14 cellular contexts compared by ENCODE assay signal in the genomic region with DNA sequence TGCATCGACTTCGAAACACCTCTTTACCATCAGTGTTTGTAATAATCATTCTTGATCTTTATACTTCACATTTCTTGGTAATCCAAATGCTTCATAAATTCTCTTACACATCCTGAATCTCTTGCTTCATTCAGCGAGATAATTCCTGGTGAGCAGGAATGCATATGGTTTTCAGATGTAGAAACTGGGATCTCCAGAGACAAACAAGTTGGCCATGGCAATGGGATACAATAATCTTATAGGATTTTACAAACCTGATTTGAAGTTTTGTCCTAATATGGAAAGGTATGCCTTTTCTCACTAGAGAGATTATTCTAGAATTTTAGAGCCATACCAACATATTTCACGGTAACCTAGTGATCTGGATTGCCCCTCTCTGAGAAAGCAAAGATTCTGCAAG. TPM values are rescaled to one million over a fixed set of nuclear protein-coding genes. Genes with fewer than 3 reads are reported as not detected.
A peak's percentile ranks its signal among the peaks of the same experiment; 100 is the strongest.
DNase-seq lines count a peak whose midpoint lies in the region; ATAC-seq, FAIRE-seq and TF ChIP-seq lines count a peak whose summit lies in the region.
"Had no signal": no experiment of that assay in that cellular context is flagged by ENCODE, and none has a peak within 500 bp of the region (broad histone marks: within the 10 kb centered on the region; RNA-seq: fewer than 3 reads in every experiment).

No MANE protein-coding gene starts in this region.

- no peak for FAIRE-seq in keratinocyte (lab: Jason Lieb, UNC)
- FAIRE-seq: GM12892 had no signal

- no peaks in the 10 kb centered on the region for H3K79me2 ChIP-seq in keratinocyte (ENCODE audit: control insufficient read depth, insufficient read depth, low read length)

- H3K36me3 ChIP-seq in HUES48 (ENCODE audit: control insufficient read depth, insufficient read depth, low read length) (no peaks in the 10 kb centered on the region), brain microvascular endothelial cell (replicated peaks) (no peaks in the 10 kb centered on the region), keratinocyte (ENCODE audit: control insufficient read depth in 2 of 2, extremely low read depth in 1 of 2, insufficient read depth in 2 of 2, low read length in 2 of 2) (no peaks in the 10 kb centered on the region), thoracic aorta (no peaks in the 10 kb centered on the region)

- H3K27ac ChIP-seq in HUES48 (ENCODE audit: low read depth, low read length), result peak overlapping the region; percentile 82
- H3K27ac ChIP-seq in brain microvascular endothelial cell, result peak overlapping the region; percentile 98
- H3K27ac ChIP-seq in keratinocyte (ENCODE audit: control insufficient read depth, insufficient read depth, low read length), result peak overlapping the region; percentile 96
- peak overlapping the region; percentile 84 to 97 for H3K27ac ChIP-seq in thoracic aorta

- H3K4me3 ChIP-seq in HUES48 (ENCODE audit: low read depth, low read length) (peak overlapping the region; percentile 33; the same call in 1 of the 2 replicates), brain microvascular endothelial cell (ENCODE audit: low read depth, low read length) (peak overlapping the region; percentile 29), keratinocyte (ENCODE audit: control insufficient read depth in 2 of 3, extremely low read depth in 1 of 3, insufficient read depth in 2 of 3, low read depth in 1 of 3, low read length in 3 of 3) (no peak overlapping the region), thoracic aorta (peak overlapping the region; percentile 45)

- H3K9me1 ChIP-seq in keratinocyte (ENCODE audit: control insufficient read depth, extremely low read depth, insufficient read depth, low read length), result no peaks in the 10 kb centered on the region

- H3K9ac ChIP-seq in HUES48 (ENCODE audit: low read depth, low read length) (peak overlapping the region; percentile 10; the same call in 1 of the 2 replicates), keratinocyte (ENCODE audit: control insufficient read depth, extremely low read depth, insufficient read depth, low read length) (no peak overlapping the region)

- no peak for TF ChIP-seq CTCF in brain microvascular endothelial cell (IDR thresholded peaks at IDR 0.05; ENCODE audit: low read depth, low read length, missing control alignments)
- TF ChIP-seq CTCF in keratinocyte (optimal IDR thresholded peaks at IDR 0.05 in 1 of 3, IDR thresholded peaks at IDR 0.05 in 1 of 3, conservative IDR thresholded peaks at IDR 0.05 in 1 of 3; ENCODE audit: extremely low read depth in 1 of 3, insufficient read depth in 2 of 3, low read length in 3 of 3), result no peak
- TF ChIP-seq CTCF in thoracic aorta (IDR thresholded peaks at IDR 0.05), result no peak

- H3K4me1 ChIP-seq in HUES48 (ENCODE audit: control insufficient read depth, insufficient read depth, low read length) (peaks cover 61% of the 10 kb centered on the region), keratinocyte (ENCODE audit: control insufficient read depth, extremely low read depth, insufficient read depth, low read length) (peaks cover 54% of the 10 kb centered on the region), thoracic aorta (ENCODE audit: control insufficient read depth in 1 of 2, low read depth in 2 of 2) (peaks cover 36 to 70% of the 10 kb centered on the region in 2 donors)

- H3K27me3 ChIP-seq in HUES48 (ENCODE audit: control insufficient read depth, insufficient read depth, low read length), result no peaks in the 10 kb centered on the region
- H3K27me3 ChIP-seq in brain microvascular endothelial cell (replicated peaks), result no peaks in the 10 kb centered on the region
- no peaks in the 10 kb centered on the region for H3K27me3 ChIP-seq in keratinocyte (ENCODE audit: control insufficient read depth, extremely low read depth, insufficient read depth, low read length)
- H3K27me3 ChIP-seq in thoracic aorta (replicated peaks; ENCODE audit: insufficient read depth), result no peaks in the 10 kb centered on the region

- DNase-seq in brain microvascular endothelial cell, result peak; percentile 47
- DNase-seq in keratinocyte (ENCODE audit: low read depth, low spot score), result no peak
- DNase-seq in thoracic aorta (ENCODE audit: low spot score), result no peak
- no peak for DNase-seq in NCI-H2196 treated with DMSO at 0.1 percent for 48 hours (lab: John Stamatoyannopoulos, UW; ENCODE audit: unreplicated experiment)
- no peak for DNase-seq in sciatic nerve (ENCODE audit: low spot score)
- no peak for DNase-seq in NK-92 treated with Interleukin-12 subunit alpha and Interleukin-12 subunit beta, amount 100 ng/mL, for 24 hours (lab: John Stamatoyannopoulos, UW)
- DNase-seq: activated CD4-positive, alpha-beta T cell treated with anti-CD3 and anti-CD28 coated beads for 1 hour; activated naive CD4-positive, alpha-beta T cell treated with anti-CD3 and anti-CD28 coated beads, Interleukin-2, amount 50 U/mL, for 16 hours; erythroblast; Right ventricle myocardium superior had no signal

- H2AFZ ChIP-seq in keratinocyte (ENCODE audit: control insufficient read depth, low read length), result peak overlapping the region; percentile 83

- H3K9me3 ChIP-seq in HUES48 (ENCODE audit: control insufficient read depth, insufficient read depth, low read length), result no peaks in the 10 kb centered on the region
- no peaks in the 10 kb centered on the region for H3K9me3 ChIP-seq in keratinocyte (ENCODE audit: control insufficient read depth, low read depth, low read length)
- H3K9me3 ChIP-seq in thoracic aorta, result no peaks in the 10 kb centered on the region

- dilution Hi-C loops in keratinocyte (cut with MboI; ENCODE audit: extremely low pct_ligation_motif_present, low sequenced_read_pairs), result no loop called here

- no peaks in the 10 kb centered on the region for H4K20me1 ChIP-seq in keratinocyte (ENCODE audit: control insufficient read depth, extremely low read depth, insufficient read depth, low read length)

- intact Hi-C loops in sciatic nerve (cut with DNase I), result no loop called here

- no peak for ATAC-seq in thoracic aorta (ENCODE audit: insufficient number of reproducible peaks, low FRiP score, low read depth)
- ATAC-seq in sciatic nerve, result no peak
- no peak for ATAC-seq in GM21737 (IDR thresholded peaks at IDR 0.05; ENCODE audit: unreplicated experiment)
- ATAC-seq: left lobe of liver had no signal

- H3K4me2 ChIP-seq in keratinocyte (ENCODE audit: control insufficient read depth, extremely low read depth, insufficient read depth, low read depth, low read length), result peak overlapping the region; percentile 60

- in situ Hi-C loops in brain microvascular endothelial cell (cut with HindIII; ENCODE audit: low pct_ligation_motif_present, low sequenced_read_pairs), result no loop called here

RNA-seq across cellular contexts. Expression of a gene that starts 13.0 kb away (rescaled TPM):
- polyA plus RNA-seq in keratinocyte, result 2.3 to 6.6 TPM (median 3.3 TPM) in 3 replicates
- polyA plus RNA-seq in keratinocyte (2011; ENCODE audit: low read depth), result 1.4 TPM
- polyA plus RNA-seq in keratinocyte (2011; cell fraction: cytosol; rRNA removed), result 1.2 and 4.0 TPM in 2 replicates
- polyA plus RNA-seq in keratinocyte (2011; cell fraction: nucleus; rRNA removed), result 3.2 and 3.9 TPM in 2 replicates
- 0.95 and 3.1 TPM in 2 replicates for polyA plus RNA-seq in keratinocyte (2012; ENCODE audit: low replicate concordance)
- polyA minus RNA-seq in keratinocyte, result 1.9 to 5.4 TPM (median 2.1 TPM) in 3 replicates
- 0.77 TPM for polyA minus RNA-seq in keratinocyte (2011; cell fraction: cytosol; rRNA and poly(A)+ RNA removed)
- polyA minus RNA-seq in keratinocyte (2011; cell fraction: nucleus; rRNA and poly(A)+ RNA removed), result 3.3 and 7.8 TPM in 2 replicates
- 10 to 100 TPM; 12.3 to 21.0 TPM for total RNA-seq in thoracic aorta
- 13.2 TPM for total RNA-seq in sciatic nerve

RNA-seq across cellular contexts. Expression of a gene that starts 13.6 kb away (rescaled TPM):
- polyA plus RNA-seq in keratinocyte, result 341 to 1,147 TPM (median 495 TPM) in 3 replicates
- 56.4 TPM for polyA plus RNA-seq in keratinocyte (2011; ENCODE audit: low read depth)
- 552 and 735 TPM in 2 replicates for polyA plus RNA-seq in keratinocyte (2011; cell fraction: cytosol; rRNA removed)
- polyA plus RNA-seq in keratinocyte (2011; cell fraction: nucleus; rRNA removed), result 325 and 358 TPM in 2 replicates
- polyA plus RNA-seq in keratinocyte (2012; ENCODE audit: low replicate concordance), result 57.6 and 1,089 TPM in 2 replicates
- 460 to 1,179 TPM (median 477 TPM) in 3 replicates for polyA minus RNA-seq in keratinocyte
- 1,163 TPM for polyA minus RNA-seq in keratinocyte (2011; cell fraction: cytosol; rRNA and poly(A)+ RNA removed)
- polyA minus RNA-seq in keratinocyte (2011; cell fraction: nucleus; rRNA and poly(A)+ RNA removed), result 188 and 237 TPM in 2 replicates
- total RNA-seq in thoracic aorta, result 1,000 to 10,000 TPM; 5,884 to 8,033 TPM
- 4,253 TPM for total RNA-seq in sciatic nerve

Comparison
In these comparisons a context has a peak if more than half of its experiments do, and no peak if none do; other contexts are left out.
1. H3K4me3 ChIP-seq: peak in HUES48 (single experiment), brain microvascular endothelial cell (single experiment) and thoracic aorta (single experiment); none in keratinocyte (0 of 3).
2. Peak in every context shown above with its lines, with median percentiles within 50 percentile points of each other: H3K27ac ChIP-seq.